Comparison of ENCODE assay signal across 15 cellular contexts in the genomic region with DNA sequence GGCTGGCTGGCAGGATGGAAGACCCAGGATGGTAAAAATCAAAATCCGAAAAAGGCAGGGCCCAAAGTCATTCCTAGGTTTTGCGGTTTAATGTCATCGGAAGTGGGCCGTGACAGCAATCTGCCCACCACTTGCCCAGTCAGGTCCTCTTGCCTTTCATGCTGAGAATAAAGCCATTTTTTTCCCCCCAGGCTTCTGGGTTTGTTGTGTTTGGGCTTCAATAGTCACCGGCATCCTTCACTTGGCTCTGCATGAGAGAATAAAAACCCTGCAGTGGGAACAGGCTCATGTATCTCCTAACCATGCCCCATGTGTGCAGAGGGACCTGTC. TPM values are rescaled to one million over a fixed set of nuclear protein-coding genes. Genes with fewer than 3 reads are reported as not detected.
DNase-seq lines count a peak whose midpoint lies in the region; ATAC-seq and TF ChIP-seq lines count a peak whose summit lies in the region.
"Had no signal": no experiment of that assay in that cellular context is flagged by ENCODE, and none has a peak within 500 bp of the region (broad histone marks: within the 10 kb centered on the region; RNA-seq: fewer than 3 reads in every experiment).

No MANE protein-coding gene starts in this region.

- H3K4me3 Mint-ChIP-seq in effector memory CD8-positive, alpha-beta T cell, result no peak overlapping the region

- peaks cover 6% of the 10 kb centered on the region for H3K4me1 ChIP-seq in right cardiac atrium (ENCODE audit: control insufficient read depth, insufficient read depth, low read length)
- peaks cover 0 to 3% of the 10 kb centered on the region in 2 donors for H3K4me1 ChIP-seq in thoracic aorta (ENCODE audit: control insufficient read depth in 1 of 2, low read depth in 2 of 2)

- H3K36me3 Mint-ChIP-seq in effector memory CD8-positive, alpha-beta T cell (ENCODE audit: insufficient read depth), result no peaks in the 10 kb centered on the region
- H3K36me3 Mint-ChIP-seq: activated naive CD4-positive, alpha-beta T cell treated with anti-CD3 and anti-CD28 coated beads, Interleukin-2, amount 50 U/mL, for 24 hours; stimulated activated effector memory CD8-positive, alpha-beta T cell treated with anti-CD3 and anti-CD28 coated beads, Interleukin-12 subunit alpha, Interleukin-12 subunit beta, amount 100 ng/mL, for 72 hours had no signal

- H3K27me3 Mint-ChIP-seq in effector memory CD8-positive, alpha-beta T cell, result peaks cover 36 to 53% of the 10 kb centered on the region in 2 donors

- 48% methylated on average over 5 of the region's 5 CpGs for WGBS in right cardiac atrium

- no peak overlapping the region for H3K9ac ChIP-seq in SK-N-MC (ENCODE audit: insufficient read length)

- peaks cover 4 to 8% of the 10 kb centered on the region in 2 donors for H3K4me1 Mint-ChIP-seq in effector memory CD8-positive, alpha-beta T cell (ENCODE audit: low read depth in 2 of 2)
- H3K4me1 Mint-ChIP-seq: activated naive CD4-positive, alpha-beta T cell treated with anti-CD3 and anti-CD28 coated beads, Interleukin-2, amount 50 U/mL, for 24 hours had no signal

- intact Hi-C loops in right cardiac atrium (cut with DNase I) (loop anchor here (2.0 to 10.0 kb wide), 6 partner anchors 135 to 198 kb away; partner anchors contain the start of gene ADGRF1 (in 1 of the 4)), left cardiac atrium (cut with DNase I) (loop anchor here (2.0 to 5.0 kb wide), 3 partner anchors 138 to 197 kb away; no protein-coding TSS in a partner anchor)

- no peaks in the 10 kb centered on the region for H3K36me3 ChIP-seq in SK-N-MC (ENCODE audit: insufficient read depth, low read length)
- no peaks in the 10 kb centered on the region for H3K36me3 ChIP-seq in thoracic aorta
- H3K36me3 ChIP-seq: neutrophil had no signal

- H3K9me3 Mint-ChIP-seq in effector memory CD8-positive, alpha-beta T cell, result no peaks in the 10 kb centered on the region
- H3K9me3 Mint-ChIP-seq: activated naive CD4-positive, alpha-beta T cell treated with anti-CD3 and anti-CD28 coated beads, Interleukin-2, amount 50 U/mL, for 24 hours; stimulated activated effector memory CD8-positive, alpha-beta T cell treated with anti-CD3 and anti-CD28 coated beads, Interleukin-12 subunit alpha, Interleukin-12 subunit beta, amount 100 ng/mL, for 72 hours had no signal

- no peaks in the 10 kb centered on the region for H3K9me3 ChIP-seq in right cardiac atrium (ENCODE audit: control insufficient read depth, low read length)
- no peaks in the 10 kb centered on the region for H3K9me3 ChIP-seq in SK-N-MC (ENCODE audit: low read depth, low read length)
- no peaks in the 10 kb centered on the region for H3K9me3 ChIP-seq in thoracic aorta
- H3K9me3 ChIP-seq: neutrophil had no signal

- H3K4me3 ChIP-seq in right cardiac atrium (ENCODE audit: low read length), result no peak overlapping the region
- peak overlapping the region; percentile 34 for H3K4me3 ChIP-seq in SK-N-MC
- peak overlapping the region; percentile 58 for H3K4me3 ChIP-seq in thoracic aorta
- H3K4me3 ChIP-seq: GM12878, K562 had no signal

- no peak overlapping the region for H3K27ac Mint-ChIP-seq in effector memory CD8-positive, alpha-beta T cell
- H3K27ac Mint-ChIP-seq: activated naive CD4-positive, alpha-beta T cell treated with anti-CD3 and anti-CD28 coated beads, Interleukin-2, amount 50 U/mL, for 24 hours; stimulated activated effector memory CD8-positive, alpha-beta T cell treated with anti-CD3 and anti-CD28 coated beads, Interleukin-12 subunit alpha, Interleukin-12 subunit beta, amount 100 ng/mL, for 72 hours had no signal

- H3K27ac ChIP-seq in right cardiac atrium (ENCODE audit: low read length) (no peak overlapping the region), SK-N-MC (no peak overlapping the region), thoracic aorta (no peak overlapping the region)
- H3K27ac ChIP-seq: neutrophil had no signal

- peak; percentile 5 to 13 for ATAC-seq in right cardiac atrium
- ATAC-seq in left cardiac atrium, result no peak
- ATAC-seq in thoracic aorta (ENCODE audit: insufficient number of reproducible peaks, low FRiP score, low read depth), result no peak
- no peak for ATAC-seq in effector memory CD8-positive, alpha-beta T cell (replicated peaks)
- no peak for ATAC-seq in HG03439 (IDR thresholded peaks at IDR 0.05; ENCODE audit: unreplicated experiment)

- H3K27me3 ChIP-seq in right cardiac atrium (ENCODE audit: control insufficient read depth, insufficient read depth), result no peaks in the 10 kb centered on the region
- no peaks in the 10 kb centered on the region for H3K27me3 ChIP-seq in thoracic aorta (replicated peaks; ENCODE audit: insufficient read depth)

- no peak for TF ChIP-seq CTCF in thoracic aorta (IDR thresholded peaks at IDR 0.05)

- DNase-seq in right cardiac atrium (no peak), left cardiac atrium (no peak), SK-N-MC (ENCODE audit: low read depth, low spot score) (no peak), kidney tubule cell (ENCODE audit: low spot score) (peak; percentile 17), thoracic aorta (ENCODE audit: low spot score) (no peak), activated T-cell treated with anti-CD3 and anti-CD28 coated beads for 4 hours (no peak)
- DNase-seq in effector memory CD8-positive, alpha-beta T cell, result no peak

RNA-seq across cellular contexts. Expression of gene MEP1A, which starts 56.1 kb away (rescaled TPM):
- total RNA-seq in right cardiac atrium (not detected), left cardiac atrium (not detected), thoracic aorta (not detected)
- not detected for polyA plus RNA-seq in right cardiac atrium
- total RNA-seq: GM12878, K562, left lobe of liver, SK-MEL-5 had no signal
- polyA plus RNA-seq: GM12878, K562 had no signal

Comparison
In these comparisons a context has a peak if more than half of its experiments do, and no peak if none do; other contexts are left out.
1. ATAC-seq: peak in right cardiac atrium (2 of 2); none in left cardiac atrium (0 of 2), thoracic aorta (single experiment), effector memory CD8-positive, alpha-beta T cell (single experiment) and HG03439 (single experiment).